In the genomic region with DNA sequence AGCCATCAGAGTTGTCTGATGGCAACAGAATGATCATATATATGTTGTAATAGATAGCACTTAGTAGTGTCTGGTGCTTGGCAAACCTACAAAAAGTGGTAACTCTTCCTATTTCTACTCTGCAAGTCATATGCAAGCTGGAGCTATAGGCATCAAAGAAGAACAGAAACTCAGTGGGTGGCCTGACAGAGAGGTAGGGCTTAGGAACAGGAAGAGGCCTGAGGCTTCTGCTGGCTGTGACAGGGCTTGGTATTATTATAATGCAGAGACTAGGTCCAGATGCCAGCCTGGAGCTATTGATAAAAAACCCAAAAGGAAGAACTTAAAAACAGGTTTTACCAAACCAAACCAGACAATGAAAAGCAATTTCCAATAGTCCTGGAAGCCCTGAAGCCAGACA, we compare ENCODE assay signal across 8 cellular contexts.
DNase-seq lines count a peak whose midpoint lies in the region; ATAC-seq and TF ChIP-seq lines count a peak whose summit lies in the region.

No MANE protein-coding gene starts in this region.

- H3K27me3 Mint-ChIP-seq in memory B cell: no peaks in the 10 kb centered on the region

- no peak for TF ChIP-seq POLR2A in NB4 (IDR thresholded peaks at IDR 0.05; ENCODE audit: extremely low read depth, insufficient read length)

- H3K4me3 ChIP-seq in NB4 (ENCODE audit: low read depth, low read length): no peak overlapping the region

- H3K9me3 Mint-ChIP-seq in memory B cell: no peaks in the 10 kb centered on the region

- peaks cover 21% of the 10 kb centered on the region for H3K4me1 Mint-ChIP-seq in memory B cell

- H3K27ac Mint-ChIP-seq in memory B cell: peak overlapping the region; percentile 79

- no peak for TF ChIP-seq CTCF in NB4 (IDR thresholded peaks at IDR 0.05; ENCODE audit: low read depth, low read length)

- DNase-seq in NB4 (ENCODE audit: low read depth) (peak; percentile 53), memory B cell (ENCODE audit: low spot score in 2 of 2) (peak; percentile 30 to 44), NCI-H1436 (lab: John Stamatoyannopoulos, UW) (no peak), LoVo (ENCODE audit: low spot score) (no peak), NCI-H69 (lab: John Stamatoyannopoulos, UW) (no peak)

- ATAC-seq in GM18870 (IDR thresholded peaks at IDR 0.05; ENCODE audit: unreplicated experiment) (peak; percentile 64), HG02610 (IDR thresholded peaks at IDR 0.05; ENCODE audit: unreplicated experiment) (peak; percentile 61), memory B cell (ENCODE audit: low read depth) (peak; percentile 52), HG03196 (IDR thresholded peaks at IDR 0.05; ENCODE audit: unreplicated experiment) (no peak)

- peak overlapping the region; percentile 67 for H3K4me3 Mint-ChIP-seq in memory B cell

- H3K36me3 Mint-ChIP-seq in memory B cell: peaks cover 35% of the 10 kb centered on the region

Comparison
In these comparisons a context has a peak if more than half of its experiments do, and no peak if none do; other contexts are left out.
1. DNase-seq: peak in NB4 (single experiment) and memory B cell (2 of 2); none in NCI-H1436 (single experiment), LoVo (single experiment) and NCI-H69 (single experiment).